15 cellular contexts compared by ENCODE assay signal in genomic region chr12:71158361-71158882, GRCh38. TPM values are rescaled to one million over a fixed set of nuclear protein-coding genes. Genes with fewer than 3 reads are reported as not detected.
A peak's percentile ranks its signal among the peaks of the same experiment; 100 is the strongest.
DNase-seq lines count a peak whose midpoint lies in the region; ATAC-seq and TF ChIP-seq lines count a peak whose summit lies in the region.
"Had no signal": no experiment of that assay in that cellular context is flagged by ENCODE, and none has a peak within 500 bp of the region (broad histone marks: within the 10 kb centered on the region; RNA-seq: fewer than 3 reads in every experiment).

No MANE protein-coding gene starts in this region.

- POLR2A ChIA-PET in activated CD8-positive, alpha-beta T cell treated with anti-CD3 and anti-CD28 coated beads for 36 hours (lab: Charles Lee), result no interaction called here

- DNase-seq in NCI-H1417 treated with DMSO at 0.1 percent for 48 hours (lab: John Stamatoyannopoulos, UW), result peak; percentile 76
- no peak for DNase-seq in Peyer's patch
- DNase-seq in upper lobe of right lung, result no peak
- no peak for DNase-seq in osteocyte (ENCODE audit: extremely low spot score, unreplicated experiment)
- no peak for DNase-seq in activated CD8-positive, alpha-beta T cell treated with anti-CD3 and anti-CD28 coated beads for 36 hours
- DNase-seq: activated CD4-positive, CD25-positive, alpha-beta regulatory T cell treated with anti-CD3 and anti-CD28 coated beads, Interleukin-2, amount 50 U/mL, for 72 hours; activated gamma-delta T cell; DND-41; NCI-H1048; SIG-M5 had no signal

- H3K27me3 Mint-ChIP-seq in osteocyte (ENCODE audit: unreplicated experiment), result peaks cover 18% of the 10 kb centered on the region
- H3K27me3 Mint-ChIP-seq in activated CD8-positive, alpha-beta T cell treated with anti-CD3 and anti-CD28 coated beads for 36 hours, result no peaks in the 10 kb centered on the region
- H3K27me3 Mint-ChIP-seq: memory B cell had no signal

- H3K27me3 ChIP-seq in Peyer's patch (no peaks in the 10 kb centered on the region), liver (ENCODE audit: control insufficient read depth in 4 of 4, insufficient read depth in 4 of 4, low read length in 3 of 4) (no peaks in the 10 kb centered on the region), upper lobe of right lung (no peaks in the 10 kb centered on the region)
- H3K27me3 ChIP-seq: vagina had no signal

- H3K4me1 Mint-ChIP-seq in osteocyte (ENCODE audit: unreplicated experiment), result peaks cover 8% of the 10 kb centered on the region
- H3K4me1 Mint-ChIP-seq in activated CD8-positive, alpha-beta T cell treated with anti-CD3 and anti-CD28 coated beads for 36 hours (ENCODE audit: low read depth), result no peaks in the 10 kb centered on the region
- H3K4me1 Mint-ChIP-seq: memory B cell had no signal

- intact Hi-C loops in upper lobe of right lung (cut with DNase I), result no loop called here
- intact Hi-C loops in activated CD8-positive, alpha-beta T cell treated with anti-CD3 and anti-CD28 coated beads for 36 hours (cut with micrococcal nuclease), result no loop called here

- CTCF ChIA-PET in activated CD8-positive, alpha-beta T cell treated with anti-CD3 and anti-CD28 coated beads for 36 hours (lab: Charles Lee), result no interaction called here

- ATAC-seq in upper lobe of right lung (peak; percentile 23), GM21367 (IDR thresholded peaks at IDR 0.05; ENCODE audit: unreplicated experiment) (no peak)
- ATAC-seq in activated CD8-positive, alpha-beta T cell treated with anti-CD3 and anti-CD28 coated beads for 36 hours, result no peak

- H3K36me3 ChIP-seq in Peyer's patch (no peaks in the 10 kb centered on the region), liver (ENCODE audit: control insufficient read depth in 4 of 4, insufficient read depth in 3 of 4, low read depth in 1 of 4, low read length in 3 of 4) (no peaks in the 10 kb centered on the region), upper lobe of right lung (no peaks in the 10 kb centered on the region)
- H3K36me3 ChIP-seq: vagina had no signal

- H3K36me3 Mint-ChIP-seq in osteocyte (ENCODE audit: unreplicated experiment), result no peaks in the 10 kb centered on the region
- H3K36me3 Mint-ChIP-seq in activated CD8-positive, alpha-beta T cell treated with anti-CD3 and anti-CD28 coated beads for 36 hours (ENCODE audit: low read depth), result no peaks in the 10 kb centered on the region
- H3K36me3 Mint-ChIP-seq: memory B cell had no signal

- no peak for TF ChIP-seq RAD21 in liver (IDR thresholded peaks at IDR 0.05)

- peak in 1 of 2 donors; percentile 8 for TF ChIP-seq POLR2A in Peyer's patch (IDR thresholded peaks at IDR 0.05)

- 24% methylated on average over 4 of the region's 4 CpGs for WGBS in liver

- no peak overlapping the region for H3K4me3 Mint-ChIP-seq in osteocyte (ENCODE audit: unreplicated experiment)
- H3K4me3 Mint-ChIP-seq in activated CD8-positive, alpha-beta T cell treated with anti-CD3 and anti-CD28 coated beads for 36 hours, result no peak overlapping the region
- H3K4me3 Mint-ChIP-seq: memory B cell had no signal

- H3K9me3 Mint-ChIP-seq in osteocyte (ENCODE audit: unreplicated experiment), result no peaks in the 10 kb centered on the region
- no peaks in the 10 kb centered on the region for H3K9me3 Mint-ChIP-seq in activated CD8-positive, alpha-beta T cell treated with anti-CD3 and anti-CD28 coated beads for 36 hours
- H3K9me3 Mint-ChIP-seq: memory B cell had no signal

- no peaks in the 10 kb centered on the region for H3K9me3 ChIP-seq in Peyer's patch
- no peaks in the 10 kb centered on the region for H3K9me3 ChIP-seq in liver (ENCODE audit: control insufficient read depth in 4 of 4, low read length in 3 of 4)
- H3K9me3 ChIP-seq in upper lobe of right lung, result no peaks in the 10 kb centered on the region
- H3K9me3 ChIP-seq: vagina had no signal

- H3K27ac ChIP-seq in Peyer's patch (peak overlapping the region in 3 of 4 donors; percentile 58 to 84 (median 77)), liver (ENCODE audit: low read depth in 1 of 2, low read length in 2 of 2) (no peak overlapping the region), upper lobe of right lung (peak overlapping the region; percentile 65)
- H3K27ac ChIP-seq: vagina had no signal

- peak overlapping the region in 1 of 2 donors; percentile 74 for H3K9ac ChIP-seq in liver (ENCODE audit: low read depth in 1 of 2, low read length in 2 of 2)

- H3K4me3 ChIP-seq in Peyer's patch (peak overlapping the region in 2 of 4 donors; percentile 50 to 55), liver (ENCODE audit: low read depth in 1 of 3, low read length in 3 of 3) (peak overlapping the region in 1 of 3 donors; percentile 8), upper lobe of right lung (peak overlapping the region; percentile 24)
- H3K4me3 ChIP-seq: vagina had no signal

- H3K27ac Mint-ChIP-seq in osteocyte (ENCODE audit: unreplicated experiment), result no peak overlapping the region
- H3K27ac Mint-ChIP-seq in activated CD8-positive, alpha-beta T cell treated with anti-CD3 and anti-CD28 coated beads for 36 hours, result no peak overlapping the region
- H3K27ac Mint-ChIP-seq: memory B cell had no signal

- H3K4me1 ChIP-seq in Peyer's patch (peaks cover 0 to 23% (median 0%) of the 10 kb centered on the region in 4 donors), liver (ENCODE audit: control insufficient read depth in 4 of 4, insufficient read depth in 4 of 4, low read length in 3 of 4) (peaks cover 5 to 32% (median 20%) of the 10 kb centered on the region in 4 donors), upper lobe of right lung (peaks cover 7% of the 10 kb centered on the region)

- no peak for TF ChIP-seq CTCF in Peyer's patch (IDR thresholded peaks at IDR 0.05)
- TF ChIP-seq CTCF in liver (IDR thresholded peaks at IDR 0.05; ENCODE audit: low read depth, low read length, missing input control), result no peak
- TF ChIP-seq CTCF in upper lobe of right lung (IDR thresholded peaks at IDR 0.05), result no peak
- TF ChIP-seq CTCF in osteocyte (IDR thresholded peaks at IDR 0.05), result no peak
- no peak for TF ChIP-seq CTCF in activated CD8-positive, alpha-beta T cell treated with anti-CD3 and anti-CD28 coated beads for 36 hours (IDR thresholded peaks at IDR 0.05)

TF ChIP-seq in liver, 16 proteins besides CTCF, POLR2A, EP300 and RAD21 (continues in another document):
- TF ChIP-seq RXRA (IDR thresholded peaks at IDR 0.05) (peak in 1 of 2 donors; percentile 20), NR2F2 (IDR thresholded peaks at IDR 0.05) (no peak), EGR1 (IDR thresholded peaks at IDR 0.05; ENCODE audit: low read depth in 2 of 2) (no peak), SP1 (IDR thresholded peaks at IDR 0.05) (no peak), HNF4A (conservative IDR thresholded peaks at IDR 0.05) (no peak), TAF1 (conservative IDR thresholded peaks at IDR 0.05) (no peak), GABPA (IDR thresholded peaks at IDR 0.05 in 1 of 2, conservative IDR thresholded peaks at IDR 0.05 in 1 of 2) (no peak), ZBTB33 (IDR thresholded peaks at IDR 0.05) (no peak), ATF3 (IDR thresholded peaks at IDR 0.05) (no peak), YY1 (IDR thresholded peaks at IDR 0.05) (peak; percentile 26), JUND (IDR thresholded peaks at IDR 0.05) (no peak), FOXA1 (IDR thresholded peaks at IDR 0.05) (peak; percentile 66)
- TF ChIP-seq, protein P1, sequence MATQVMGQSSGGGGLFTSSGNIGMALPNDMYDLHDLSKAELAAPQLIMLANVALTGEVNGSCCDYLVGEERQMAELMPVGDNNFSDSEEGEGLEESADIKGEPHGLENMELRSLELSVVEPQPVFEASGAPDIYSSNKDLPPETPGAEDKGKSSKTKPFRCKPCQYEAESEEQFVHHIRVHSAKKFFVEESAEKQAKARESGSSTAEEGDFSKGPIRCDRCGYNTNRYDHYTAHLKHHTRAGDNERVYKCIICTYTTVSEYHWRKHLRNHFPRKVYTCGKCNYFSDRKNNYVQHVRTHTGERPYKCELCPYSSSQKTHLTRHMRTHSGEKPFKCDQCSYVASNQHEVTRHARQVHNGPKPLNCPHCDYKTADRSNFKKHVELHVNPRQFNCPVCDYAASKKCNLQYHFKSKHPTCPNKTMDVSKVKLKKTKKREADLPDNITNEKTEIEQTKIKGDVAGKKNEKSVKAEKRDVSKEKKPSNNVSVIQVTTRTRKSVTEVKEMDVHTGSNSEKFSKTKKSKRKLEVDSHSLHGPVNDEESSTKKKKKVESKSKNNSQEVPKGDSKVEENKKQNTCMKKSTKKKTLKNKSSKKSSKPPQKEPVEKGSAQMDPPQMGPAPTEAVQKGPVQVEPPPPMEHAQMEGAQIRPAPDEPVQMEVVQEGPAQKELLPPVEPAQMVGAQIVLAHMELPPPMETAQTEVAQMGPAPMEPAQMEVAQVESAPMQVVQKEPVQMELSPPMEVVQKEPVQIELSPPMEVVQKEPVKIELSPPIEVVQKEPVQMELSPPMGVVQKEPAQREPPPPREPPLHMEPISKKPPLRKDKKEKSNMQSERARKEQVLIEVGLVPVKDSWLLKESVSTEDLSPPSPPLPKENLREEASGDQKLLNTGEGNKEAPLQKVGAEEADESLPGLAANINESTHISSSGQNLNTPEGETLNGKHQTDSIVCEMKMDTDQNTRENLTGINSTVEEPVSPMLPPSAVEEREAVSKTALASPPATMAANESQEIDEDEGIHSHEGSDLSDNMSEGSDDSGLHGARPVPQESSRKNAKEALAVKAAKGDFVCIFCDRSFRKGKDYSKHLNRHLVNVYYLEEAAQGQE (IDR thresholded peaks at IDR 0.05), result no peak

RNA-seq across cellular contexts. Expression of gene TSPAN8, which starts 0.6 kb away (rescaled TPM):
- total RNA-seq in Peyer's patch (100 to 1,000 TPM in 3 of 4 donors, 10 to 100 TPM in 1; 71.0 to 963 (median 558) TPM), liver (1 to 10 TPM in 1 of 2 donors, under 1 TPM in 1; 0.65 to 2.5 TPM), upper lobe of right lung (11.2 TPM), osteocyte (0.38 TPM in 1 of 2 replicates, not detected in the other)
- 1 to 10 TPM; 7.9 to 9.3 TPM for polyA plus RNA-seq in liver
- total RNA-seq in activated CD8-positive, alpha-beta T cell treated with anti-CD3 and anti-CD28 coated beads for 36 hours, result not detected
- total RNA-seq: frontal cortex had no signal

Comparison
In these comparisons a context has a peak if more than half of its experiments do, and no peak if none do; other contexts are left out.
1. H3K27ac ChIP-seq: peak in Peyer's patch (3 of 4) and upper lobe of right lung (single experiment); none in liver (0 of 2).